2 cellular contexts compared by ENCODE assay signal in genomic region chr4:158782539-158783360, GRCh38.
TF ChIP-seq lines count a peak whose summit lies in the region.

No MANE protein-coding gene starts in this region.

TF ChIP-seq in HEK293, 187 proteins besides CTCF, POLR2A, EP300 and RAD21 (continued from another document and continues in another):
- TF ChIP-seq ZNF513 (tag by site-specific recombination; IDR thresholded peaks at IDR 0.05) (no peak), GLIS2 (tag by site-specific recombination; IDR thresholded peaks at IDR 0.05) (no peak), ZNF777 (tag by site-specific recombination; IDR thresholded peaks at IDR 0.05; ENCODE audit: borderline replicate concordance) (no peak), ZNF792 (tag by site-specific recombination; IDR thresholded peaks at IDR 0.05) (no peak), ZNF610 (tag by site-specific recombination; IDR thresholded peaks at IDR 0.05; ENCODE audit: borderline replicate concordance) (peak; percentile 55; the same call in 1 of the 2 replicates), ZNF623 (tag by site-specific recombination; IDR thresholded peaks at IDR 0.05) (no peak), RBAK (tag by site-specific recombination; IDR thresholded peaks at IDR 0.05) (no peak), ZNF624 (tag by site-specific recombination; IDR thresholded peaks at IDR 0.05) (no peak), ZXDB (tag by site-specific recombination; IDR thresholded peaks at IDR 0.05) (peak; percentile 85), TSHZ1 (tag by site-specific recombination; IDR thresholded peaks at IDR 0.05; ENCODE audit: borderline replicate concordance) (0 out of 2 replicates have a peak, but pooled peaks have one; percentile 55), TCF7L2 (IDR thresholded peaks at IDR 0.05; ENCODE audit: borderline replicate concordance, low read depth, low read length) (peak; percentile 62; the same call in 1 of the 2 replicates), ZNF518A (tag by site-specific recombination; conservative IDR thresholded peaks at IDR 0.05; ENCODE audit: low read depth) (no peak), REPIN1 (tag by site-specific recombination; IDR thresholded peaks at IDR 0.05; ENCODE audit: low read depth) (no peak), ZNF585B (tag by site-specific recombination; IDR thresholded peaks at IDR 0.05) (no peak), ZNF114 (tag by site-specific recombination; IDR thresholded peaks at IDR 0.05) (no peak), ZNF202 (tag by site-specific recombination; IDR thresholded peaks at IDR 0.05; ENCODE audit: borderline replicate concordance) (no peak), MEIS1 (CRISPR knock-in tag; IDR thresholded peaks at IDR 0.05; ENCODE audit: borderline replicate concordance) (no peak), ZEB2 (tag by site-specific recombination; IDR thresholded peaks at IDR 0.05) (0 out of 2 replicates have a peak, but pooled peaks have one; percentile 44), ZNF776 (tag by site-specific recombination; IDR thresholded peaks at IDR 0.05; ENCODE audit: borderline replicate concordance) (no peak)

TF ChIP-seq in liver, 16 proteins besides CTCF, POLR2A, EP300 and RAD21 (continued from another document):
- peak; percentile 91 to 95 for TF ChIP-seq HNF4A (conservative IDR thresholded peaks at IDR 0.05)
- no peak for TF ChIP-seq REST (IDR thresholded peaks at IDR 0.05)
- peak; percentile 58 for TF ChIP-seq ZBTB33 (IDR thresholded peaks at IDR 0.05)
- TF ChIP-seq SP1 (IDR thresholded peaks at IDR 0.05): peak; percentile 87
TF ChIP-seq in liver: peak in this region for 12.
